In the genomic region with DNA sequence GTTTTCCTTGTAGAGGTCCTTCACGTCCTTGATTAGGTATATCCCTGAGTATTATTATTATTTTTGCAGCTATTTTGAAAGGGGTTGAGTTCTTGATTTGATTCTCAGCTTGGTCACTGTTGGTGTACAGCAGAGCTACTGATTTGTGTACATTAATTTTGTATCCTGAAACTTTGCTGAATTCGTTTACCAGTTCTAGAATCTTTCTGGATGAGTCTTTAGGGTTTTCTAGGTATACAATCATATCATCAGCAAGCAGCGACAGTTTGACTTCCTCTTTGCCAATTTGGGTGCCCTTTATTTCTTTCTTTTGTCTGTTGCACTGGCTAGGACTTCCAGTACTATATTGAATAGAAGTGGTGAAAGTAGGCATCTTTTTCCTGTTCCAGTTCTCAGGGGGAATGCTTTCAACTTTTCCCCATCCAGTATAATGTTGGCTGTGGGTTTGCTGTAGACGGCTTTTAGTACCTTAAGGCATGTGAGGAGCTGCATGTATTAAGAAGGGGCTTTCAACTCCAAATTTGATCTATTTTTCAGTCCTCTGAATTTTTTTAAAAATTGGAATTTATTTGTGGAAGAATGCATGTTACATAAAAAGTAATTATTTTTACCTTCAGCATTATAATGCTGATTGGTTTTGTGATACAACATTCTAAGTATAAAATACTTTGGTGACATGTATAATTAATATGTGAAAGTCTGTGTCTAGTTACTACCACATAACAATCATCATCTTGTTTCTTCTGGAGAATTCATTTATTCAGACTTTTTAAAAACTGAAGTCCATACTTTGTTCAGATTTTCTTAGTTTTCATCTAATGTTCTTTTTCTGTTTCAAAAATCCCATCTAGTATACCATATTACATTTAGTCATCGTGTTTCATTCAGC, we compare ENCODE assay signal across 22 cellular contexts.
"Had no signal": no experiment of that assay in that cellular context is flagged by ENCODE, and none has a peak within 500 bp of the region (broad histone marks: within the 10 kb centered on the region; RNA-seq: fewer than 3 reads in every experiment).

No MANE protein-coding gene starts in this region.

- H3K9me3 ChIP-seq: Peyer's patch, SJCRH30 had no signal

- H3K27ac ChIP-seq: KMS-11, Peyer's patch, SJCRH30 had no signal

- DNase-seq: IMR-90, Kasumi-1, MM.1S, NCI-H1092 treated with DMSO at 0.1 percent for 48 hours, NCI-H1436, NCI-H187, NCI-H2029, NCI-H2081 treated with DMSO at 0.1 percent for 48 hours, NCI-H2171, NCI-H226, NCI-H446, NCI-H510A, NCI-H524 treated with DMSO at 0.1 percent for 48 hours, NCI-H69, NCI-H774, PC-3, Peyer's patch, SHP77 treated with DMSO at 0.1 percent for 48 hours, SJCRH30 had no signal

- H3K4me1 ChIP-seq: Peyer's patch had no signal

- H3K27me3 ChIP-seq: Peyer's patch, SJCRH30 had no signal

- H3K36me3 ChIP-seq: Peyer's patch, SJCRH30 had no signal

- H3K9ac ChIP-seq: KMS-11 had no signal

- H3K4me3 ChIP-seq: Peyer's patch, SJCRH30 had no signal

- ATAC-seq: HepG2, PC-3, SK-N-SH treated with all-trans-retinoic acid at 6 μM for 48 hours had no signal

- H3K4me2 ChIP-seq: KMS-11 had no signal
